ENCODE assay signal across 22 cellular contexts in genomic region chr5:68848086-68848485, GRCh38.
DNase-seq lines count a peak whose midpoint lies in the region; ATAC-seq and TF ChIP-seq lines count a peak whose summit lies in the region.
"Had no signal": no experiment of that assay in that cellular context is flagged by ENCODE, and none has a peak within 500 bp of the region (broad histone marks: within the 10 kb centered on the region; RNA-seq: fewer than 3 reads in every experiment).

No MANE protein-coding gene starts in this region.

- no peak overlapping the region for H3K4ac ChIP-seq in trophoblast cell (ENCODE audit: low read depth, low read length)

- H2BK5ac ChIP-seq in trophoblast cell (ENCODE audit: low read depth, low read length, poor library complexity) = no peak overlapping the region

- peaks cover 3 to 4% of the 10 kb centered on the region in 2 donors for H3K27me3 Mint-ChIP-seq in T-cell

- no peak overlapping the region for H3K27ac ChIP-seq in trophoblast cell (ENCODE audit: low read depth, low read length)
- H3K27ac ChIP-seq: adrenal gland, HL-60 had no signal

- POLR2A ChIA-PET in T-cell (lab: Charles Lee) = no interaction called here

- no peak overlapping the region for H2AFZ ChIP-seq in trophoblast cell (ENCODE audit: insufficient read depth, low read length, poor library complexity)

- no peak overlapping the region for H4K12ac ChIP-seq in trophoblast cell (ENCODE audit: low read depth, low read length)

- peaks cover 0 to 6% of the 10 kb centered on the region in 2 experiments for H3K4me1 ChIP-seq in trophoblast cell (ENCODE audit: control insufficient read depth in 1 of 2, insufficient read depth in 2 of 2, low read length in 2 of 2)
- H3K4me1 ChIP-seq: adrenal gland had no signal

- no peaks in the 10 kb centered on the region for H3K27me3 ChIP-seq in trophoblast cell (ENCODE audit: insufficient read depth, low read length)
- H3K27me3 ChIP-seq: adrenal gland had no signal

- peaks cover 0 to 4% (median 0%) of the 10 kb centered on the region in 3 donors for H3K9me3 Mint-ChIP-seq in T-cell

- TF ChIP-seq CTCF in epithelial cell of esophagus (IDR thresholded peaks at IDR 0.05; ENCODE audit: insufficient read depth, low read depth, low read length, missing control alignments) = no peak

- no peaks in the 10 kb centered on the region for H3K79me2 ChIP-seq in trophoblast cell (ENCODE audit: control insufficient read depth, insufficient read depth, low read length, poor library complexity)

- no peak overlapping the region for H2BK120ac ChIP-seq in trophoblast cell (ENCODE audit: insufficient read depth, low read length, poor library complexity)

- CTCF ChIA-PET in T-cell (lab: Charles Lee) = no interaction called here

- H3K36me3 Mint-ChIP-seq in T-cell = no peaks in the 10 kb centered on the region
- H3K36me3 Mint-ChIP-seq: CD8-positive, alpha-beta memory T cell had no signal

- no peak overlapping the region for H2AK5ac ChIP-seq in trophoblast cell (ENCODE audit: low read length)

- H3K9ac ChIP-seq in trophoblast cell (ENCODE audit: low read length) = no peak overlapping the region

- no peaks in the 10 kb centered on the region for H3K9me3 ChIP-seq in trophoblast cell (ENCODE audit: insufficient read depth, low read depth, low read length)
- H3K9me3 ChIP-seq: adrenal gland had no signal

- DNase-seq in EH (ENCODE audit: low read depth) (peak; percentile 73), RKO (ENCODE audit: low spot score) (peak; percentile 7), epithelial cell of esophagus (ENCODE audit: low read depth) (peak; percentile 59), trophoblast cell (peak; percentile 64 to 82), T-cell (no peak), 8988T (no peak)
- DNase-seq in activated effector memory CD4-positive, alpha-beta T cell treated with anti-CD3 and anti-CD28 coated beads, Interleukin-2, amount 50 U/mL, for 16 hours = no peak
- DNase-seq: activated T-cell treated with anti-CD3 and anti-CD28 coated beads, Interleukin-2, amount 50 U/mL, for 1 hour; CD8-positive, alpha-beta memory T cell; dermis blood vessel endothelial cell; DMS53; foreskin melanocyte; hippocampal formation; IMR-90; NCI-H146; NCI-H2171; NCI-H69; Right ventricle myocardium superior had no signal

- no peaks in the 10 kb centered on the region for H3K79me1 ChIP-seq in trophoblast cell (ENCODE audit: low read length)

- ATAC-seq in HG02870 (IDR thresholded peaks at IDR 0.05; ENCODE audit: unreplicated experiment) (no peak), T-cell (replicated peaks in 1 of 4) (no peak)

- H3K4me3 ChIP-seq in epithelial cell of esophagus (ENCODE audit: low read length) (no peak overlapping the region), trophoblast cell (ENCODE audit: low read depth, low read length) (no peak overlapping the region)
- H3K4me3 ChIP-seq: adrenal gland had no signal

- H3K4me2 ChIP-seq in trophoblast cell (ENCODE audit: low read length) = no peak overlapping the region

- no peaks in the 10 kb centered on the region for H3K4me1 Mint-ChIP-seq in T-cell
- H3K4me1 Mint-ChIP-seq: CD8-positive, alpha-beta memory T cell had no signal

- no peak overlapping the region for H4K91ac ChIP-seq in trophoblast cell (ENCODE audit: low read depth, low read length)

- H3K14ac ChIP-seq in trophoblast cell (ENCODE audit: low read length) = no peak overlapping the region

- no peak overlapping the region for H3K27ac Mint-ChIP-seq in T-cell
- H3K27ac Mint-ChIP-seq: CD8-positive, alpha-beta memory T cell; progenitor cell of endocrine pancreas had no signal

- no peak overlapping the region for H3K4me3 Mint-ChIP-seq in T-cell
- H3K4me3 Mint-ChIP-seq: CD8-positive, alpha-beta memory T cell had no signal

- H2BK12ac ChIP-seq in trophoblast cell (ENCODE audit: low read length) = no peak overlapping the region

- no peak overlapping the region for H3K23ac ChIP-seq in trophoblast cell (ENCODE audit: low read length)

- no peak overlapping the region for H3K18ac ChIP-seq in trophoblast cell (ENCODE audit: low read length)

- WGBS in trophoblast cell (ENCODE audit: extremely low coverage, insufficient coverage, insufficient read length) = no CpG with 5 or more reads among the region's 3 CpGs

- H3K36me3 ChIP-seq in trophoblast cell (ENCODE audit: control insufficient read depth in 1 of 2, insufficient read depth in 2 of 2, low read length in 2 of 2) = no peaks in the 10 kb centered on the region
- H3K36me3 ChIP-seq: adrenal gland had no signal

- no peak overlapping the region for H4K8ac ChIP-seq in trophoblast cell (ENCODE audit: low read depth, low read length)

Comparison
In these comparisons a context has a peak if more than half of its experiments do, and no peak if none do; other contexts are left out.
1. DNase-seq: peak in EH (single experiment), RKO (single experiment), epithelial cell of esophagus (single experiment) and trophoblast cell (2 of 2); none in T-cell (0 of 34), 8988T (single experiment) and activated effector memory CD4-positive, alpha-beta T cell treated with anti-CD3 and anti-CD28 coated beads, Interleukin-2, amount 50 U/mL, for 16 hours (single experiment).